Comparison of ENCODE assay signal across 14 cellular contexts in the genomic region with DNA sequence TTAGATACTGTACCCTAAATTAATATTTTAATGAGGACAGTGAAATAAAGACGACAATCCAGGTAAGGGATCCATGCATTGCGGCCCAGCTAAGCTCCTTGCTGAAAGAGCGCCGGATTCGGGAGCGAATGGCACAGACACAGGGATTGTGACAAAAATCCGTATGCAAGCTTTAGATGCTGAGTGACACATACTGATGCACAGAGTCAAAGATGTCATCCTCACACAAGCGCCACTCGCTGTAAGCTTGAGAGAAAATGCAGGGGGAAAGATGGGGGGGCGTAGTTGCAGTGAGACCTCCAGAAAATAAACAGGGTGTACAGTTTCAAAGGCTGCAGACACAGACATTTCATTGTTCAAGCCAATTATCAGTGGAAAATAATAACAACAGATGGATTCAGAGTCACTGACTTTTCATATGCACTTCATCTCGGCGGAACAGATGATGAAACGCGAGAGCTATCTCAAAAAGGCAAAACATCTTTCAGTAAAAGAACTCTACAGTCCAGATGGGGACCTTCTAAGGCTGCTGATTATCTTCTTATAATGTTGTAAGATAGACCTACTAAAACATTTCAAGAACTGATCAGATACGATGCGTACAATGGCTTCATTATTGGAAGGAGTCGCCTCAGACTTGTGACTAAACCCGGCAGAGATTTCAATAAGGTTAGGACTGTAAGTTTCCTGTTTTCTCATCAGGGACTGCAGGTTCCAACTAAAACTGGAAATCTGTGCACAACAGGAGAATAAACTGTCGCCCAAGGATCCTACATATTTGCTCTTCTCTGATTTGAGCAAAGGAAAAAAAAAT.
A peak's percentile ranks its signal among the peaks of the same experiment; 100 is the strongest.
DNase-seq lines count a peak whose midpoint lies in the region; ATAC-seq and TF ChIP-seq lines count a peak whose summit lies in the region.
"Had no signal": no experiment of that assay in that cellular context is flagged by ENCODE, and none has a peak within 500 bp of the region (broad histone marks: within the 10 kb centered on the region; RNA-seq: fewer than 3 reads in every experiment).

No MANE protein-coding gene starts in this region.

- no peaks in the 10 kb centered on the region; the same call in 1 of the 2 replicates for H3K27me3 ChIP-seq in H9 (ENCODE audit: insufficient read depth, low read length)
- no peaks in the 10 kb centered on the region for H3K27me3 ChIP-seq in naive thymus-derived CD4-positive, alpha-beta T cell (ENCODE audit: control insufficient read depth in 2 of 2, insufficient read depth in 2 of 2, low read length in 2 of 2)

- no peak overlapping the region for H3K4me3 ChIP-seq in choroid plexus epithelial cell (ENCODE audit: low read depth, low read length)
- no peak overlapping the region for H3K4me3 ChIP-seq in naive thymus-derived CD4-positive, alpha-beta T cell (ENCODE audit: low read length)

- no peaks in the 10 kb centered on the region for H3K36me3 Mint-ChIP-seq in H9 (ENCODE audit: insufficient read depth in 1 of 3, low read depth in 3 of 3)
- peaks cover 0 to 19% (median 5%) of the 10 kb centered on the region in 5 donors for H3K36me3 Mint-ChIP-seq in naive thymus-derived CD4-positive, alpha-beta T cell

- no peaks in the 10 kb centered on the region for H3K9me3 Mint-ChIP-seq in H9
- H3K9me3 Mint-ChIP-seq in naive thymus-derived CD4-positive, alpha-beta T cell = no peaks in the 10 kb centered on the region

- CTCF ChIA-PET in naive thymus-derived CD4-positive, alpha-beta T cell (lab: Charles Lee) = interaction anchor here (0.7 to 1.6 kb wide), 4 partner anchors 65 to 309 kb away, joined by 3 to 6 read pairs (median 3); no protein-coding TSS in a partner anchor

- no peak overlapping the region for H3K4me3 Mint-ChIP-seq in H9
- peak overlapping the region; percentile 24 to 84 (median 76) for H3K4me3 Mint-ChIP-seq in naive thymus-derived CD4-positive, alpha-beta T cell

- H3K9ac ChIP-seq in H9 (ENCODE audit: extremely low read depth, insufficient read length, low read length) = no peak overlapping the region
- H3K9ac ChIP-seq: parathyroid adenoma had no signal

- no peak overlapping the region for H2BK15ac ChIP-seq in H9 (ENCODE audit: low read depth, low read length)

- no peak overlapping the region for H3K14ac ChIP-seq in H9 (ENCODE audit: insufficient read depth, low read length)

- no peak overlapping the region for H3K27ac ChIP-seq in H9 (ENCODE audit: insufficient read length, low read depth, low read length)
- peak overlapping the region; percentile 90 for H3K27ac ChIP-seq in naive thymus-derived CD4-positive, alpha-beta T cell (ENCODE audit: low read depth, low read length)
- H3K27ac ChIP-seq: parathyroid adenoma had no signal

- no peaks in the 10 kb centered on the region for H3K79me1 ChIP-seq in H9 (ENCODE audit: insufficient read depth, low read depth, low read length, poor library complexity, severe bottlenecking)

- no peaks in the 10 kb centered on the region for H3K36me3 ChIP-seq in naive thymus-derived CD4-positive, alpha-beta T cell (ENCODE audit: control insufficient read depth in 2 of 3, insufficient read depth in 3 of 3, low read length in 3 of 3)

- no peak overlapping the region for H2AK5ac ChIP-seq in H9 (ENCODE audit: insufficient read length, low read length)

- no peak overlapping the region for H3T11ph ChIP-seq in H9 (ENCODE audit: low read length)

- H3K23me2 ChIP-seq in H9 (ENCODE audit: insufficient read length, low read depth, low read length, poor library complexity, severe bottlenecking) = peaks cover 9% of the 10 kb centered on the region

- peak overlapping the region; percentile 12 for H2BK20ac ChIP-seq in H9 (ENCODE audit: low read depth, low read length, poor library complexity, severe bottlenecking)

- no peaks in the 10 kb centered on the region for H4K20me1 ChIP-seq in H9 (ENCODE audit: control insufficient read depth, insufficient read depth, insufficient read length)

- POLR2A ChIA-PET in naive thymus-derived CD4-positive, alpha-beta T cell (lab: Charles Lee) = interaction anchor here (0.6 to 1.0 kb wide), 4 partner anchors 14 to 234 kb away, joined by 3 to 4 read pairs (median 3); no protein-coding TSS in a partner anchor

- H4K91ac ChIP-seq in H9 (ENCODE audit: insufficient read length, low read depth, low read length) = no peak overlapping the region

- H3K56ac ChIP-seq in H9 (ENCODE audit: insufficient read length, low read depth, low read length) = no peak overlapping the region

- no peaks in the 10 kb centered on the region for H3K9me3 ChIP-seq in H9 (ENCODE audit: control insufficient read depth, low read depth, low read length)
- H3K9me3 ChIP-seq in naive thymus-derived CD4-positive, alpha-beta T cell (ENCODE audit: control insufficient read depth in 2 of 3, low read length in 3 of 3) = no peaks in the 10 kb centered on the region

- H3K27me3 Mint-ChIP-seq in H9 (ENCODE audit: low read depth) = no peaks in the 10 kb centered on the region
- H3K27me3 Mint-ChIP-seq in naive thymus-derived CD4-positive, alpha-beta T cell = peaks cover 0 to 52% (median 0%) of the 10 kb centered on the region in 5 donors

- H3K4me1 ChIP-seq in H9 (ENCODE audit: insufficient read depth, low read length) = peaks cover 8% of the 10 kb centered on the region
- peaks cover 8 to 61% of the 10 kb centered on the region in 2 donors for H3K4me1 ChIP-seq in naive thymus-derived CD4-positive, alpha-beta T cell (ENCODE audit: control insufficient read depth in 2 of 2, insufficient read depth in 2 of 2, low read length in 2 of 2)

- ATAC-seq in naive thymus-derived CD4-positive, alpha-beta T cell = no peak
- ATAC-seq in HG03571 (IDR thresholded peaks at IDR 0.05; ENCODE audit: unreplicated experiment) = no peak
- no peak for ATAC-seq in HG02763 (IDR thresholded peaks at IDR 0.05; ENCODE audit: unreplicated experiment)

- H3K4me1 Mint-ChIP-seq in H9 = peaks cover 66 to 69% of the 10 kb centered on the region in 2 experiments
- H3K4me1 Mint-ChIP-seq in naive thymus-derived CD4-positive, alpha-beta T cell = peaks cover 46 to 84% (median 68%) of the 10 kb centered on the region in 7 donors

- no peak overlapping the region for H3K4me2 ChIP-seq in H9 (ENCODE audit: insufficient read depth, insufficient read length, low read length)

- H2BK12ac ChIP-seq in H9 (ENCODE audit: insufficient read length, low read depth, low read length) = no peak overlapping the region

- H3K18ac ChIP-seq in H9 (ENCODE audit: insufficient read length, low read depth, low read length) = no peak overlapping the region

- peaks cover 1% of the 10 kb centered on the region; the same call in 1 of the 2 replicates for H3K79me2 ChIP-seq in H9 (ENCODE audit: insufficient read depth, low read length)
- H3K79me2 ChIP-seq: parathyroid adenoma had no signal

- no peak overlapping the region for H4K8ac ChIP-seq in H9 (replicated peaks; ENCODE audit: insufficient read length, low read depth, low read length)

- TF ChIP-seq CTCF in H9 (conservative IDR thresholded peaks at IDR 0.05) (no peak), choroid plexus epithelial cell (conservative IDR thresholded peaks at IDR 0.05; ENCODE audit: low read depth, low read length) (no peak)

- H3K4ac ChIP-seq in H9 (ENCODE audit: low read depth, low read length) = no peak overlapping the region

- intact Hi-C loops in naive thymus-derived CD4-positive, alpha-beta T cell (cut with micrococcal nuclease) = loop anchor here (2.0 to 10.0 kb wide), 4 partner anchors 84 to 753 kb away; partner anchors contain the start of gene FOXP1 (in 1 of the 2)

- no peak overlapping the region for H4K5ac ChIP-seq in H9 (ENCODE audit: insufficient read length, low read depth, low read length)

- H2AFZ ChIP-seq in H9 (ENCODE audit: low read length) = no peak overlapping the region
- H2AFZ ChIP-seq: parathyroid adenoma had no signal

- H3K23ac ChIP-seq in H9 (ENCODE audit: insufficient read length, low read depth, low read length) = no peak overlapping the region

- H2BK120ac ChIP-seq in H9 (ENCODE audit: low read depth, low read length, poor library complexity, severe bottlenecking) = no peak overlapping the region

- H2BK5ac ChIP-seq in H9 (ENCODE audit: insufficient read length, low read length) = no peak overlapping the region

- WGBS in H9 (ENCODE audit: extremely low coverage, insufficient read length, low lambda C conversion rate) = no CpG with 5 or more reads among the region's 19 CpGs

- peak overlapping the region in 1 of 3 experiments; percentile 8; a peak in 1 of 7 replicates for H3K27ac Mint-ChIP-seq in H9
- H3K27ac Mint-ChIP-seq in naive thymus-derived CD4-positive, alpha-beta T cell = peak overlapping the region in 7 of 9 donors; percentile 82 to 98 (median 97)

- DNase-seq in H9 = no peak
- peak; percentile 74 for DNase-seq in NCI-H2171 (lab: John Stamatoyannopoulos, UW)
- peak; percentile 61 for DNase-seq in choroid plexus epithelial cell (ENCODE audit: low read depth)
- no peak for DNase-seq in naive thymus-derived CD4-positive, alpha-beta T cell
- no peak for DNase-seq in DMS53 treated with DMSO at 0.1 percent for 48 hours (lab: John Stamatoyannopoulos, UW; ENCODE audit: unreplicated experiment)
- no peak for DNase-seq in SK-N-DZ (ENCODE audit: low spot score)
- DNase-seq: erythroblast; HCEC 1CT; kidney; NCI-H446; stimulated activated naive CD4-positive, alpha-beta T cell treated with Interleukin-2 at 50 U/mL for 16 hours had no signal

Comparison
In these comparisons a context has a peak if more than half of its experiments do, and no peak if none do; other contexts are left out.
1. DNase-seq: peak in NCI-H2171 (single experiment) and choroid plexus epithelial cell (single experiment); none in H9 (single experiment), naive thymus-derived CD4-positive, alpha-beta T cell (0 of 9), DMS53 treated with DMSO at 0.1 percent for 48 hours (single experiment) and SK-N-DZ (single experiment).
2. H3K4me3 Mint-ChIP-seq: peak in naive thymus-derived CD4-positive, alpha-beta T cell (10 of 10); none in H9 (0 of 2).